ENCODE assay signal across 17 cellular contexts in genomic region chr1:74681001-74681400, GRCh38. TPM values are rescaled to one million over a fixed set of nuclear protein-coding genes. Genes with fewer than 3 reads are reported as not detected.
DNase-seq lines count a peak whose midpoint lies in the region; ATAC-seq and TF ChIP-seq lines count a peak whose summit lies in the region.
"Had no signal": no experiment of that assay in that cellular context is flagged by ENCODE, and none has a peak within 500 bp of the region (broad histone marks: within the 10 kb centered on the region; RNA-seq: fewer than 3 reads in every experiment).

No MANE protein-coding gene starts in this region.

- TF ChIP-seq CTCF in HFFc6 (IDR thresholded peaks at IDR 0.05), result no peak

- H3K4me3 ChIP-seq in SJCRH30, result no peak overlapping the region
- H3K4me3 ChIP-seq: uterus had no signal

- DNase-seq in SJCRH30, result peak; percentile 34 to 69
- DNase-seq in HFFc6, result no peak
- no peak for DNase-seq in left colon
- DNase-seq in activated CD4-positive, alpha-beta T cell treated with anti-CD3 and anti-CD28 coated beads, Interleukin-2, amount 50 U/mL, for 1 hour, result no peak
- no peak for DNase-seq in activated T-cell treated with anti-CD3 and anti-CD28 coated beads, Interleukin-2, amount 50 U/mL, for 1 hour
- DNase-seq: activated CD8-positive, alpha-beta memory T cell treated with anti-CD3 and anti-CD28 coated beads for 24 hours; foreskin keratinocyte; naive thymus-derived CD4-positive, alpha-beta T cell; NCI-H2029; uterus had no signal

- no peaks in the 10 kb centered on the region for H3K27me3 ChIP-seq in SJCRH30
- H3K27me3 ChIP-seq: uterus had no signal

- H3K4me3 Mint-ChIP-seq in HFFc6, result no peak overlapping the region
- H3K4me3 Mint-ChIP-seq: naive thymus-derived CD4-positive, alpha-beta T cell had no signal

- H3K9me3 Mint-ChIP-seq in HFFc6, result no peaks in the 10 kb centered on the region
- H3K9me3 Mint-ChIP-seq: activated naive CD4-positive, alpha-beta T cell treated with anti-CD3 and anti-CD28 coated beads, Interleukin-2, amount 50 U/mL, for 72 hours; naive thymus-derived CD4-positive, alpha-beta T cell had no signal

- no peak overlapping the region for H3K27ac Mint-ChIP-seq in HFFc6
- H3K27ac Mint-ChIP-seq: activated naive CD4-positive, alpha-beta T cell treated with anti-CD3 and anti-CD28 coated beads, Interleukin-2, amount 50 U/mL, for 72 hours; naive thymus-derived CD4-positive, alpha-beta T cell had no signal

- no peaks in the 10 kb centered on the region for H3K4me1 Mint-ChIP-seq in HFFc6 (ENCODE audit: low read depth)

- H3K36me3 Mint-ChIP-seq in HFFc6 (ENCODE audit: low read depth), result no peaks in the 10 kb centered on the region
- H3K36me3 Mint-ChIP-seq: activated naive CD4-positive, alpha-beta T cell treated with anti-CD3 and anti-CD28 coated beads, Interleukin-2, amount 50 U/mL, for 72 hours; naive thymus-derived CD4-positive, alpha-beta T cell had no signal

- ATAC-seq in GM18867 (IDR thresholded peaks at IDR 0.05; ENCODE audit: unreplicated experiment) (peak; percentile 30), GM21528 (IDR thresholded peaks at IDR 0.05; ENCODE audit: low FRiP score, unreplicated experiment) (peak; percentile 43), HG03064 (IDR thresholded peaks at IDR 0.05; ENCODE audit: low read depth, unreplicated experiment) (peak; percentile 26), left colon (no peak)
- ATAC-seq: foreskin keratinocyte; naive thymus-derived CD4-positive, alpha-beta T cell had no signal

- H3K27me3 Mint-ChIP-seq in HFFc6 (ENCODE audit: insufficient read depth), result peaks cover 4% of the 10 kb centered on the region; the same call in 1 of the 2 replicates

- no peak overlapping the region for H3K27ac ChIP-seq in SJCRH30
- H3K27ac ChIP-seq: foreskin keratinocyte, uterus had no signal

- intact Hi-C loops in left colon (cut with DNase I, micrococcal nuclease), result no loop called here

- H3K9me3 ChIP-seq in SJCRH30 (replicated peaks), result no peaks in the 10 kb centered on the region
- H3K9me3 ChIP-seq: uterus had no signal

- H3K4me1 ChIP-seq in SJCRH30, result peaks cover 6% of the 10 kb centered on the region
- H3K4me1 ChIP-seq: foreskin keratinocyte, uterus had no signal

- H3K36me3 ChIP-seq in SJCRH30, result no peaks in the 10 kb centered on the region
- H3K36me3 ChIP-seq: uterus had no signal

RNA-seq across cellular contexts. Expression of gene ERICH3, which starts 7.4 kb away (rescaled TPM):
- total RNA-seq in SJCRH30 (2014; rRNA removed; shearing (Covaris generic)), result not detected in 2 replicates
- total RNA-seq in HFFc6 (2021; fragmentation: NEBNext Ultra II Directional; extraction: Animal tissue kit (Norgen Biotek cat#: 25700)), result not detected
- total RNA-seq in left colon, result under 1 TPM in 1 of 2 donors, not detected in 1; 0.11 TPM
- total RNA-seq: activated naive CD4-positive, alpha-beta T cell treated with anti-CD3 and anti-CD28 coated beads, Interleukin-2, amount 50 U/mL, for 72 hours; dermis microvascular lymphatic vessel endothelial cell; foreskin keratinocyte; H1; naive thymus-derived CD4-positive, alpha-beta T cell; T-helper 1 cell treated with Interleukin-12 subunit alpha and Interleukin-12 subunit beta and Interleukin-4 antibody, amounts not matched to agents 30 ng/mL and 1 ng/mL, for 36 hours had no signal

RNA-seq across cellular contexts. Expression of gene CRYZ, which starts 51.8 kb away (rescaled TPM):
- 36.1 and 39.0 TPM in 2 replicates for total RNA-seq in SJCRH30 (2014; rRNA removed; shearing (Covaris generic))
- total RNA-seq in HFFc6 (2021; fragmentation: NEBNext Ultra II Directional; extraction: Animal tissue kit (Norgen Biotek cat#: 25700)), result 10 to 100 TPM; 42.9 to 53.3 (median 46.4) TPM
- total RNA-seq in left colon, result 10 to 100 TPM in 1 of 2 donors, 1 to 10 TPM in 1; 8.1 to 27.0 TPM

RNA-seq across cellular contexts. Expression of gene TYW3, which starts 52.0 kb away (rescaled TPM):
- 24.9 and 28.9 TPM in 2 replicates for total RNA-seq in SJCRH30 (2014; rRNA removed; shearing (Covaris generic))
- 10 to 100 TPM; 20.7 to 27.6 (median 24.9) TPM for total RNA-seq in HFFc6 (2021; fragmentation: NEBNext Ultra II Directional; extraction: Animal tissue kit (Norgen Biotek cat#: 25700))
- 10 to 100 TPM in 1 of 2 donors, 1 to 10 TPM in 1; 8.2 to 11.8 TPM for total RNA-seq in left colon

Comparison
In these comparisons a context has a peak if more than half of its experiments do, and no peak if none do; other contexts are left out.
1. DNase-seq: peak in SJCRH30 (2 of 2); none in HFFc6 (single experiment), left colon (0 of 2), activated CD4-positive, alpha-beta T cell treated with anti-CD3 and anti-CD28 coated beads, Interleukin-2, amount 50 U/mL, for 1 hour (single experiment) and activated T-cell treated with anti-CD3 and anti-CD28 coated beads, Interleukin-2, amount 50 U/mL, for 1 hour (single experiment).